26 cellular contexts compared by ENCODE assay signal in the genomic region with DNA sequence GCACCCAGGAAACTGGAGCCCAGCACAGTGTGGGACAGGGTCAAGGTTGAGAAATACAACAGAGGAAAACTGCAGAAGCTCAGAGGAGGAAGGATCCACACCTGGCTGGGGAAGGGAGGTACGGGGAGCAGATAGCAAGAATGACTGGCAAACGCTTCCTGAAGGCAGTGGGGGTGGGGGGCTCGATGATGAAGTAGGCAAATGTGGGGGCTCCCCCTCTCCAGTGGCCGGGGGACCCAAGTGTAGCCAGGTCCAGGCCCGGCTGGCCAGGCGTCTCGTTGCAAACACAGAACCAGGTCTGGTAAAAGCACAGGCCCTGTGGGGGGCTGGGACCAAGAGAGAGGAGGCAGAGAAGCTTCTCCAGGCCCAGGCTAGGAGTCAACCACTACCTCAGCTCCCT. TPM values are rescaled to one million over a fixed set of nuclear protein-coding genes. Genes with fewer than 3 reads are reported as not detected.
DNase-seq lines count a peak whose midpoint lies in the region; ATAC-seq and TF ChIP-seq lines count a peak whose summit lies in the region.
"Had no signal": no experiment of that assay in that cellular context is flagged by ENCODE, and none has a peak within 500 bp of the region (broad histone marks: within the 10 kb centered on the region; RNA-seq: fewer than 3 reads in every experiment).

No MANE protein-coding gene starts in this region.

- DNase-seq in MM.1S = no peak
- no peak for DNase-seq in neural progenitor cell (ENCODE audit: low spot score)
- DNase-seq in type B pancreatic cell (ENCODE audit: extremely low spot score, unreplicated experiment) = no peak
- DNase-seq in NCI-H345 (lab: John Stamatoyannopoulos, UW) = no peak
- DNase-seq in RPMI8226 = no peak
- DNase-seq: activated CD4-positive, alpha-beta T cell treated with anti-CD3 and anti-CD28 coated beads for 4 hours; activated CD8-positive, alpha-beta memory T cell treated with anti-CD3 and anti-CD28 coated beads for 24 hours; activated T-cell treated with anti-CD3 and anti-CD28 coated beads, Interleukin-2, amount 50 U/mL, for 1 hour; adrenal gland; effector CD8-positive, alpha-beta T cell; hypothalamus; left lung; MG63; midbrain; NCI-H1436; NCI-H2107; NK-92 treated with Interleukin-12 subunit alpha and Interleukin-12 subunit beta, amount 100 ng/mL, for 24 hours; T-helper 2 cell; testis had no signal

- H3K36me3 ChIP-seq in MM.1S (replicated peaks; ENCODE audit: insufficient read depth, low read length) (no peaks in the 10 kb centered on the region; the same call in 1 of the 2 replicates), neural progenitor cell (no peaks in the 10 kb centered on the region)
- H3K36me3 ChIP-seq: adrenal gland, prostate gland had no signal

- no peak overlapping the region for H3K4me3 Mint-ChIP-seq in dendritic cell treated with granulocyte-macrophage colony-stimulating factor and Interleukin-4, amounts not matched to agents 40 ng/mL and 50 ng/mL, for 4 days
- H3K4me3 Mint-ChIP-seq in neural progenitor cell (no peak overlapping the region), type B pancreatic cell (no peak overlapping the region)
- H3K4me3 Mint-ChIP-seq: brain, nephron had no signal

- H3K27ac ChIP-seq in MM.1S (ENCODE audit: low read length) = peak overlapping the region; percentile 74
- H3K27ac ChIP-seq in neural progenitor cell = no peak overlapping the region
- H3K27ac ChIP-seq: left lung, prostate gland, SK-N-MC, testis had no signal

- H3K9me2 ChIP-seq in MM.1S (replicated peaks; ENCODE audit: insufficient read depth, low read length) = no peaks in the 10 kb centered on the region

- H3K4me1 ChIP-seq in MM.1S (ENCODE audit: low read length) (peaks cover 98% of the 10 kb centered on the region), neural progenitor cell (no peaks in the 10 kb centered on the region)
- H3K4me1 ChIP-seq: prostate gland, testis had no signal

- H2AFZ ChIP-seq in MM.1S (ENCODE audit: low read length) (no peak overlapping the region), neural progenitor cell (replicated peaks) (no peak overlapping the region)

- H3K4me3 ChIP-seq in MM.1S (ENCODE audit: low read length) (peak overlapping the region; percentile 30), neural progenitor cell (no peak overlapping the region)
- H3K4me3 ChIP-seq: adrenal gland, left lung, MG63, prostate gland, SK-N-MC, testis had no signal

- peaks cover 54% of the 10 kb centered on the region for H3K27me3 Mint-ChIP-seq in dendritic cell treated with granulocyte-macrophage colony-stimulating factor and Interleukin-4, amounts not matched to agents 40 ng/mL and 50 ng/mL, for 4 days
- H3K27me3 Mint-ChIP-seq in neural progenitor cell (ENCODE audit: insufficient read depth, low read depth) = peaks cover 17% of the 10 kb centered on the region
- peaks cover 27% of the 10 kb centered on the region for H3K27me3 Mint-ChIP-seq in type B pancreatic cell

- H3K4me1 Mint-ChIP-seq in dendritic cell treated with granulocyte-macrophage colony-stimulating factor and Interleukin-4, amounts not matched to agents 40 ng/mL and 50 ng/mL, for 4 days (ENCODE audit: low read depth) = peaks cover 86% of the 10 kb centered on the region
- peaks cover 52% of the 10 kb centered on the region for H3K4me1 Mint-ChIP-seq in neural progenitor cell
- peaks cover 42% of the 10 kb centered on the region for H3K4me1 Mint-ChIP-seq in type B pancreatic cell (ENCODE audit: unreplicated experiment)

- peaks cover 12% of the 10 kb centered on the region for H3K36me3 Mint-ChIP-seq in dendritic cell treated with granulocyte-macrophage colony-stimulating factor and Interleukin-4, amounts not matched to agents 40 ng/mL and 50 ng/mL, for 4 days (ENCODE audit: low read depth)
- H3K36me3 Mint-ChIP-seq in neural progenitor cell (peaks cover 17% of the 10 kb centered on the region), type B pancreatic cell (peaks cover 10% of the 10 kb centered on the region)

- H3K9me3 ChIP-seq in MM.1S (replicated peaks; ENCODE audit: insufficient read depth, low read length) (no peaks in the 10 kb centered on the region), neural progenitor cell (ENCODE audit: low read depth) (no peaks in the 10 kb centered on the region)
- H3K9me3 ChIP-seq: adrenal gland, left lung, MG63, prostate gland, testis had no signal

- peak overlapping the region; percentile 92 for H3K4me2 ChIP-seq in MM.1S (ENCODE audit: low read depth, low read length)
- no peak overlapping the region for H3K4me2 ChIP-seq in neural progenitor cell

- H3K27ac Mint-ChIP-seq in dendritic cell treated with granulocyte-macrophage colony-stimulating factor and Interleukin-4, amounts not matched to agents 40 ng/mL and 50 ng/mL, for 4 days = peak overlapping the region; percentile 65
- H3K27ac Mint-ChIP-seq in neural progenitor cell (peak overlapping the region; percentile 57), type B pancreatic cell (peak overlapping the region; percentile 61)

- H3F3A ChIP-seq in MM.1S (ENCODE audit: insufficient read depth, low read length) (peaks cover 84% of the 10 kb centered on the region), neural progenitor cell (ENCODE audit: low read depth) (no peaks in the 10 kb centered on the region)

- H3K27me3 ChIP-seq in MM.1S (replicated peaks; ENCODE audit: insufficient read depth, low read length) (no peaks in the 10 kb centered on the region), neural progenitor cell (peaks cover 25% of the 10 kb centered on the region)
- H3K27me3 ChIP-seq: adrenal gland, MG63, testis had no signal

- no peak for TF ChIP-seq CTCF in MM.1S (IDR thresholded peaks at IDR 0.05; ENCODE audit: low read length)
- no peak for TF ChIP-seq CTCF in neural progenitor cell (IDR thresholded peaks at IDR 0.05)
- no peak for TF ChIP-seq CTCF in type B pancreatic cell (conservative IDR thresholded peaks at IDR 0.05)

- intact Hi-C loops in dendritic cell treated with granulocyte-macrophage colony-stimulating factor and Interleukin-4, amounts not matched to agents 40 ng/mL and 50 ng/mL, for 4 days (cut with micrococcal nuclease) = loop anchor here (5.0 kb wide), 1 partner anchor 48 kb away; no protein-coding TSS in a partner anchor

- peak overlapping the region; percentile 46 for H3K9ac ChIP-seq in MM.1S (ENCODE audit: low read length)
- no peak overlapping the region for H3K9ac ChIP-seq in neural progenitor cell

- no peaks in the 10 kb centered on the region for H3K9me3 Mint-ChIP-seq in dendritic cell treated with granulocyte-macrophage colony-stimulating factor and Interleukin-4, amounts not matched to agents 40 ng/mL and 50 ng/mL, for 4 days
- H3K9me3 Mint-ChIP-seq in neural progenitor cell (peaks cover 5% of the 10 kb centered on the region), type B pancreatic cell (no peaks in the 10 kb centered on the region)
- H3K9me3 Mint-ChIP-seq: nephron had no signal

- peaks cover 100% of the 10 kb centered on the region for H3K79me2 ChIP-seq in MM.1S (ENCODE audit: low read length)
- no peaks in the 10 kb centered on the region for H3K79me2 ChIP-seq in neural progenitor cell (ENCODE audit: low read depth)

- no peak for ATAC-seq in GM21423 (IDR thresholded peaks at IDR 0.05; ENCODE audit: unreplicated experiment)
- ATAC-seq: esophagus mucosa, left lung had no signal

- H4K20me1 ChIP-seq in MM.1S (ENCODE audit: insufficient read depth, low read length) (no peaks in the 10 kb centered on the region), neural progenitor cell (ENCODE audit: low read depth) (no peaks in the 10 kb centered on the region)

RNA-seq across cellular contexts. Expression of a gene that starts 7.7 kb away (rescaled TPM):
- total RNA-seq in neural progenitor cell (ENCODE audit: low replicate concordance) = 0.54 and 0.59 TPM in 2 replicates
- total RNA-seq in type B pancreatic cell (ENCODE audit: low replicate concordance) = 22.9 and 56.2 TPM in 2 replicates

Comparison
In these comparisons a context has a peak if more than half of its experiments do, and no peak if none do; other contexts are left out.
1. RNA of a gene that starts 7.7 kb away (total RNA-seq): 22.9 to 56.2 TPM in type B pancreatic cell; 0.54 to 0.59 TPM in neural progenitor cell; every median in the first group is over 10 times any median in the second.
2. Peak in every context shown above with its lines, with median percentiles within 50 percentile points of each other: H3K27ac Mint-ChIP-seq.